18 cellular contexts compared by ENCODE assay signal in the genomic region with DNA sequence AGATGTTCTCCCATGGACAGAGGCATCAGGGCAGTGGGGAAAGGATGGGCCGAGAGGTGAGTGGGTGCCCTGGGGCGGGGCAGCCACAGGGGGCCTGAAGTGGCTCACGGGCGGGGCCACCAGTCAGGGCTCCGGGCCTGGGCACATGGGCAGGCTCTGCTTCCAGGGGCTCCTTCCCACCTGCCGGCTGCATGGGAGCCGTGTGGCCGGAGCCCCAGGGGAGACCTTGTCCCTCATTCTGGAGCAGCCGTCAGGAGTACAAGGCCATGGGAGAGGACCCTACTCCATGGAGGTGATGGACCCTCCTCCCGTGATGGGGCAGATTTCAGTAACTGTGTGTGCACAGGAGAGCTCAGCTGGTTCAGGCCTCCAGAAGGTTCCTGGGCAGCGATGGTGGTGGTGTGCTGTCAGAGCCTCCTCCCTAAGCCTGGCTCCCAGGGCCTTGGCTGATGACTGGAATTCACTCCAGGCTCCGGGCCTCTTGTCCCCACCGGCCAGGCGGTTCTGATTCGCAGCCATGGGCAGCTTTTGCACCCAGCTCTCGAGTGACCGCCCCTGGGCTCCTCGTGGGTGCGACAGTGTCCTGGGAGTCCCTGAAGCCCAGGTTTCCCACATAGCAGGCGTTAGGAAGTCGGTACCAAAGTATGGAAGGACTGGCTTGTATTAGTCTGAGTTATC. TPM values are rescaled to one million over a fixed set of nuclear protein-coding genes. Genes with fewer than 3 reads are reported as not detected.
DNase-seq lines count a peak whose midpoint lies in the region; ATAC-seq and TF ChIP-seq lines count a peak whose summit lies in the region.
"Had no signal": no experiment of that assay in that cellular context is flagged by ENCODE, and none has a peak within 500 bp of the region (broad histone marks: within the 10 kb centered on the region; RNA-seq: fewer than 3 reads in every experiment).

No MANE protein-coding gene starts in this region.

- ATAC-seq in GM21786 (IDR thresholded peaks at IDR 0.05; ENCODE audit: unreplicated experiment), result no peak
- no peak for ATAC-seq in HG03520 (IDR thresholded peaks at IDR 0.05; ENCODE audit: unreplicated experiment)
- ATAC-seq: natural killer cell had no signal

- no peak overlapping the region for H2BK120ac ChIP-seq in mesenchymal stem cell (ENCODE audit: low read depth, low read length)

- H3K9me3 ChIP-seq in mammary epithelial cell (replicated peaks; ENCODE audit: insufficient read depth, low read length) (no peaks in the 10 kb centered on the region), mesenchymal stem cell (ENCODE audit: control insufficient read depth, low read length) (no peaks in the 10 kb centered on the region), transverse colon (no peaks in the 10 kb centered on the region)

- H3K4me3 ChIP-seq in mammary epithelial cell (replicated peaks in 1 of 3; ENCODE audit: insufficient read depth in 1 of 3, low read depth in 2 of 3, low read length in 3 of 3), result no peak overlapping the region
- no peak overlapping the region for H3K4me3 ChIP-seq in KMS-11 (IDR thresholded peaks at IDR 0.05; ENCODE audit: insufficient read depth, low read depth, low read length)
- no peak overlapping the region for H3K4me3 ChIP-seq in mesenchymal stem cell (ENCODE audit: insufficient read depth in 1 of 2, low read depth in 1 of 2, low read length in 2 of 2)
- no peak overlapping the region for H3K4me3 ChIP-seq in transverse colon
- H3K4me3 ChIP-seq: lung had no signal

- H3K4me1 ChIP-seq in mammary epithelial cell (ENCODE audit: insufficient read depth, low read length) (peaks cover 18% of the 10 kb centered on the region), KMS-11 (ENCODE audit: low read depth, poor library complexity, severe bottlenecking) (peaks cover 93% of the 10 kb centered on the region), mesenchymal stem cell (ENCODE audit: control insufficient read depth, insufficient read depth, low read depth, low read length) (peaks cover 56% of the 10 kb centered on the region), transverse colon (peaks cover 62 to 78% (median 74%) of the 10 kb centered on the region in 4 donors)

- no peak for TF ChIP-seq CTCF in MCF 10A (IDR thresholded peaks at IDR 0.05; ENCODE audit: unreplicated experiment)
- TF ChIP-seq CTCF in mammary epithelial cell (conservative IDR thresholded peaks at IDR 0.05 in 1 of 2, IDR thresholded peaks at IDR 0.05 in 1 of 2; ENCODE audit: extremely low read depth in 1 of 2, insufficient read depth in 1 of 2, low read depth in 1 of 2, low read length in 2 of 2), result no peak
- TF ChIP-seq CTCF in KMS-11 (conservative IDR thresholded peaks at IDR 0.05; ENCODE audit: low read depth, low read length), result no peak
- TF ChIP-seq CTCF in transverse colon (IDR thresholded peaks at IDR 0.05), result no peak

- WGBS in mammary epithelial cell (ENCODE audit: low coverage, missing lambda C conversion rate), result 98% methylated on average over 13 of the region's 21 CpGs
- WGBS in mesenchymal stem cell, result 87% methylated on average over 21 of the region's 21 CpGs
- WGBS in transverse colon (ENCODE audit: low coverage in 1 of 2), 2 donors, result 78% methylated on average over 15 of the region's 21 CpGs; no CpG with 5 or more reads in 1 of the 2 donors

- intact Hi-C loops in MCF 10A (cut with micrococcal nuclease), result no loop called here
- intact Hi-C loops in mammary epithelial cell (cut with micrococcal nuclease), result no loop called here
- intact Hi-C loops in transverse colon (cut with DNase I; ENCODE audit: low total_unique reads), result no loop called here

- TF ChIP-seq POLR2A in transverse colon (IDR thresholded peaks at IDR 0.05), result no peak

- H3K79me2 ChIP-seq in mammary epithelial cell (ENCODE audit: insufficient read depth, low read length) (no peaks in the 10 kb centered on the region), KMS-11 (ENCODE audit: insufficient read depth, low read depth) (peaks cover 81% of the 10 kb centered on the region)

- H3K4me1 Mint-ChIP-seq in MCF 10A (ENCODE audit: insufficient read depth, unreplicated experiment), result peaks cover 13% of the 10 kb centered on the region

- H3K27ac ChIP-seq in mammary epithelial cell (ENCODE audit: insufficient read depth, low read depth, low read length) (no peak overlapping the region), KMS-11 (peak overlapping the region; percentile 87; the same call in 1 of the 2 replicates), mesenchymal stem cell (ENCODE audit: low read length, poor library complexity, severe bottlenecking) (no peak overlapping the region), transverse colon (peak overlapping the region; percentile 59 to 92 (median 82))

- no peak overlapping the region for H4K8ac ChIP-seq in mesenchymal stem cell (ENCODE audit: low read length)

- in situ Hi-C loops in mammary epithelial cell (cut with MboI; ENCODE audit: low sequenced_read_pairs in 2 of 2), result no loop called here
- in situ Hi-C loops in transverse colon (cut with MboI; ENCODE audit: low pct_ligation_motif_present in 1 of 4, low pct_unique_long_range_greater_than_20kb in 1 of 4, low sequenced_read_pairs in 3 of 4), result no loop called here

- H3K9me3 Mint-ChIP-seq in MCF 10A (ENCODE audit: unreplicated experiment), result no peaks in the 10 kb centered on the region
- H3K9me3 Mint-ChIP-seq: natural killer cell had no signal

- dilution Hi-C loops in mammary epithelial cell (cut with HindIII; ENCODE audit: low sequenced_read_pairs), result no loop called here

- no peak overlapping the region for H3K9ac ChIP-seq in mammary epithelial cell (ENCODE audit: insufficient read depth, low read length)
- no peak overlapping the region for H3K9ac ChIP-seq in KMS-11
- peak overlapping the region; percentile 47 for H3K9ac ChIP-seq in mesenchymal stem cell (ENCODE audit: low read length)

- H3K14ac ChIP-seq in mesenchymal stem cell (ENCODE audit: low read length in 2 of 2), result no peak overlapping the region

- H3K36me3 Mint-ChIP-seq in MCF 10A (ENCODE audit: insufficient read depth, unreplicated experiment), result peaks cover 11% of the 10 kb centered on the region
- H3K36me3 Mint-ChIP-seq: natural killer cell had no signal

- H2AK5ac ChIP-seq in mesenchymal stem cell (ENCODE audit: low read length, severe bottlenecking), result no peak overlapping the region

- no peaks in the 10 kb centered on the region for H3K27me3 Mint-ChIP-seq in MCF 10A (ENCODE audit: insufficient read depth, unreplicated experiment)

- CTCF ChIA-PET in MCF 10A (lab: Yijun Ruan, JAX), result interaction anchor here (0.6 to 1.3 kb wide), 3 partner anchors 143 to 594 kb away, joined by 4 to 5 read pairs (median 4); no protein-coding TSS in a partner anchor
- CTCF ChIA-PET in mammary epithelial cell (lab: Charles Lee; ENCODE audit: low non-redundant PET), result no interaction called here

- H3K4me2 ChIP-seq in mammary epithelial cell (ENCODE audit: insufficient read depth, low read depth, low read length) (no peak overlapping the region), KMS-11 (no peak overlapping the region), mesenchymal stem cell (ENCODE audit: low read length, poor library complexity, severe bottlenecking) (no peak overlapping the region)

- BruUV-seq in MCF 10A (replicated peaks; lab: Mats Ljungman, UMichigan), result no TSS peak
- no TSS peak for BruUV-seq in mammary epithelial cell (replicated peaks; lab: Mats Ljungman, UMichigan)

- H3K27ac Mint-ChIP-seq in MCF 10A (ENCODE audit: low read depth, unreplicated experiment), result peak overlapping the region; percentile 35
- H3K27ac Mint-ChIP-seq: natural killer cell, progenitor cell of endocrine pancreas had no signal

- H3K79me1 ChIP-seq in mesenchymal stem cell (replicated peaks; ENCODE audit: low read length, poor library complexity, severe bottlenecking), result peaks cover 32% of the 10 kb centered on the region

- no peak overlapping the region for H2BK5ac ChIP-seq in mesenchymal stem cell (ENCODE audit: low read depth, low read length, poor library complexity, severe bottlenecking)

- peak overlapping the region; percentile 22 for H4K91ac ChIP-seq in mesenchymal stem cell (ENCODE audit: low read length)

- POLR2A ChIA-PET in MCF 10A (lab: Yijun Ruan, JAX), result no interaction called here

- peak overlapping the region in 1 of 2 experiments; percentile 28 for H3K4ac ChIP-seq in mesenchymal stem cell (ENCODE audit: low read depth in 1 of 2, low read length in 2 of 2)

- no peaks in the 10 kb centered on the region for H3K36me3 ChIP-seq in mammary epithelial cell (ENCODE audit: insufficient read depth, low read length)
- no peaks in the 10 kb centered on the region for H3K36me3 ChIP-seq in KMS-11 (ENCODE audit: insufficient read depth)
- peaks cover 0 to 65% of the 10 kb centered on the region in 2 experiments for H3K36me3 ChIP-seq in mesenchymal stem cell (ENCODE audit: control insufficient read depth in 1 of 2, insufficient read depth in 2 of 2, low read depth in 1 of 2, low read length in 2 of 2)
- H3K36me3 ChIP-seq in transverse colon, result no peaks in the 10 kb centered on the region

- H3K4me3 Mint-ChIP-seq in MCF 10A (ENCODE audit: unreplicated experiment), result no peak overlapping the region
- H3K4me3 Mint-ChIP-seq: natural killer cell had no signal

- TF ChIP-seq EP300 in transverse colon (IDR thresholded peaks at IDR 0.05; ENCODE audit: low read depth), result no peak

- H3K27me3 ChIP-seq in mammary epithelial cell (ENCODE audit: insufficient read depth, low read length) (no peaks in the 10 kb centered on the region), KMS-11 (ENCODE audit: insufficient read depth, low read depth) (no peaks in the 10 kb centered on the region), mesenchymal stem cell (ENCODE audit: control insufficient read depth in 1 of 2, insufficient read depth in 1 of 2, low read length in 2 of 2) (peaks cover 0 to 9% of the 10 kb centered on the region in 2 experiments), transverse colon (peaks cover 2% of the 10 kb centered on the region)

- H3K18ac ChIP-seq in mesenchymal stem cell (ENCODE audit: low read depth in 1 of 2, low read length in 2 of 2), result no peak overlapping the region

- no peak overlapping the region for H2BK15ac ChIP-seq in mesenchymal stem cell (ENCODE audit: low read depth, poor library complexity, severe bottlenecking)

- DNase-seq in MCF 10A (ENCODE audit: unreplicated experiment) (no peak), mammary epithelial cell (no peak), mesenchymal stem cell (no peak), transverse colon (no peak)
- DNase-seq in NK-92 treated with Interleukin-12 subunit alpha and Interleukin-12 subunit beta, amount 100 ng/mL, for 24 hours (lab: John Stamatoyannopoulos, UW), result no peak
- DNase-seq: activated naive CD4-positive, alpha-beta T cell treated with Interleukin-2 at 50 U/mL for 16 hours; activated T-cell treated with anti-CD3 and anti-CD28 coated beads for 4 hours; COR-L47; natural killer cell; NCI-H1694 treated with DMSO at 0.1 percent for 48 hours; NCI-H446 treated with DMSO at 0.1 percent for 48 hours; stimulated activated naive CD4-positive, alpha-beta T cell; T-helper 9 cell had no signal

- H4K20me1 ChIP-seq in mammary epithelial cell (ENCODE audit: insufficient read depth, low read length) (no peaks in the 10 kb centered on the region), KMS-11 (ENCODE audit: insufficient read depth) (0 out of 2 replicates have a peak, but pooled peaks cover 9% of the 10 kb centered on the region)

- H2AFZ ChIP-seq in mammary epithelial cell (ENCODE audit: low read depth, low read length) (no peak overlapping the region), KMS-11 (ENCODE audit: low read depth) (no peak overlapping the region), mesenchymal stem cell (ENCODE audit: low read depth, low read length) (no peak overlapping the region)

- no peak overlapping the region for H3K23ac ChIP-seq in mesenchymal stem cell (ENCODE audit: low read length in 2 of 2)

- no peak overlapping the region for H2BK12ac ChIP-seq in mesenchymal stem cell (ENCODE audit: low read length in 2 of 2)

RNA-seq across cellular contexts. Expression of a gene that starts 6.2 kb away (rescaled TPM):
- total RNA-seq in MCF 10A (2022) (23.8 and 27.0 TPM in 2 replicates), mammary epithelial cell (under 1 TPM; 0.17 to 0.33 TPM), transverse colon (100 to 1,000 TPM in 1 of 4 donors, 10 to 100 TPM in 3; 13.7 to 375 (median 60.0) TPM)
- 0.99 TPM for polyA plus RNA-seq in mammary epithelial cell
- polyA minus RNA-seq in mammary epithelial cell, result 1.3 TPM
- polyA plus RNA-seq in mesenchymal stem cell (2013, experiment 1 of 2), result not detected
- not detected for polyA plus RNA-seq in mesenchymal stem cell (2013, experiment 2 of 2)

Comparison
In these comparisons a context has a peak if more than half of its experiments do, and no peak if none do; other contexts are left out.
1. RNA of a gene that starts 6.2 kb away (total RNA-seq): 13.7 to 375 TPM in transverse colon and 23.8 to 27.0 TPM in MCF 10A; 0.17 to 0.33 TPM in mammary epithelial cell; every median in the first group is over 10 times any median in the second.
2. H3K27ac ChIP-seq: peak in KMS-11 (single experiment) and transverse colon (4 of 4); none in mammary epithelial cell (single experiment) and mesenchymal stem cell (single experiment).